ENCODE assay signal across 10 cellular contexts in genomic region chr16:23424292-23424958, GRCh38. TPM values are rescaled to one million over a fixed set of nuclear protein-coding genes. Genes with fewer than 3 reads are reported as not detected.
DNase-seq lines count a peak whose midpoint lies in the region; ATAC-seq, FAIRE-seq and TF ChIP-seq lines count a peak whose summit lies in the region.
"Had no signal": no experiment of that assay in that cellular context is flagged by ENCODE, and none has a peak within 500 bp of the region (broad histone marks: within the 10 kb centered on the region; RNA-seq: fewer than 3 reads in every experiment).

No MANE protein-coding gene starts in this region.

- TF ChIP-seq RAD21 in A549 (conservative IDR thresholded peaks at IDR 0.05 in 1 of 2, IDR thresholded peaks at IDR 0.05 in 1 of 2), result no peak; a peak in 1 of 5 replicates

- peaks cover 7% of the 10 kb centered on the region for H3K36me3 ChIP-seq in MG63
- peaks cover 0 to 2% of the 10 kb centered on the region in 2 donors for H3K36me3 ChIP-seq in body of pancreas (replicated peaks in 1 of 2; ENCODE audit: insufficient read depth in 1 of 2, low read depth in 2 of 2)
- no peaks in the 10 kb centered on the region for H3K36me3 ChIP-seq in mucosa of descending colon (ENCODE audit: low read depth)
- H3K36me3 ChIP-seq in CD4-positive, alpha-beta memory T cell (ENCODE audit: insufficient read depth, low read length), result peaks cover 4% of the 10 kb centered on the region

- H3K36me3 Mint-ChIP-seq in CD4-positive, alpha-beta memory T cell, result peaks cover 37 to 45% of the 10 kb centered on the region in 2 donors

- peak overlapping the region; percentile 22; the same call in 1 of the 3 replicates for H3K4me3 ChIP-seq in A549
- H3K4me3 ChIP-seq in MG63, result no peak overlapping the region
- no peak overlapping the region for H3K4me3 ChIP-seq in body of pancreas
- H3K4me3 ChIP-seq in mucosa of descending colon, result no peak overlapping the region
- H3K4me3 ChIP-seq in CD4-positive, alpha-beta memory T cell (ENCODE audit: low read length in 2 of 2), result no peak overlapping the region

- H3K9me3 ChIP-seq in A549 (no peaks in the 10 kb centered on the region), MG63 (no peaks in the 10 kb centered on the region), body of pancreas (no peaks in the 10 kb centered on the region), mucosa of descending colon (no peaks in the 10 kb centered on the region)
- H3K9me3 ChIP-seq in CD4-positive, alpha-beta memory T cell (ENCODE audit: control insufficient read depth in 1 of 2, low read length in 2 of 2), result no peaks in the 10 kb centered on the region

- H3K9me3 Mint-ChIP-seq in CD4-positive, alpha-beta memory T cell, result no peaks in the 10 kb centered on the region

- H3K4me3 Mint-ChIP-seq in CD4-positive, alpha-beta memory T cell, result no peak overlapping the region
- H3K4me3 Mint-ChIP-seq: T-helper 17 cell had no signal

- TF ChIP-seq CTCF in A549 (IDR thresholded peaks at IDR 0.05) (no peak), body of pancreas (IDR thresholded peaks at IDR 0.05) (no peak), mucosa of descending colon (IDR thresholded peaks at IDR 0.05) (no peak)

- H3K4me1 ChIP-seq in A549 (peaks cover 29% of the 10 kb centered on the region), body of pancreas (peaks cover 14% of the 10 kb centered on the region), mucosa of descending colon (ENCODE audit: low read depth) (peaks cover 20% of the 10 kb centered on the region)
- H3K4me1 ChIP-seq in CD4-positive, alpha-beta memory T cell (ENCODE audit: insufficient read depth, low read length), result no peaks in the 10 kb centered on the region

- no peaks in the 10 kb centered on the region for H3K4me1 Mint-ChIP-seq in CD4-positive, alpha-beta memory T cell

- H3K27ac ChIP-seq in A549 (peak overlapping the region; percentile 84 to 93), body of pancreas (peak overlapping the region in 2 of 4 donors; percentile 71 to 73)
- no peak overlapping the region for H3K27ac ChIP-seq in CD4-positive, alpha-beta memory T cell (ENCODE audit: low read depth, low read length)

- WGBS in A549 (ENCODE audit: missing lambda C conversion rate), result 7% methylated on average over 14 of the region's 14 CpGs
- WGBS in body of pancreas, 2 donors, result 87 to 89% methylated on average over 14 of the region's 14 CpGs

- H3K4me2 ChIP-seq in A549, result peak overlapping the region; percentile 86

- no peak for FAIRE-seq in A549 (lab: Jason Lieb, UNC)

- TF ChIP-seq POLR2A in A549 (IDR thresholded peaks at IDR 0.05; ENCODE audit: low read length) (no peak), body of pancreas (IDR thresholded peaks at IDR 0.05) (no peak)

- DNase-seq in A549 (ENCODE audit: low read depth in 1 of 2, low spot score in 1 of 2), result peak; percentile 55 to 90
- DNase-seq in MG63, result peak; percentile 85
- DNase-seq in body of pancreas, result peak in 3 of 4 donors; percentile 15 to 36 (median 20)
- peak; percentile 83 to 86 (median 83) for DNase-seq in mucosa of descending colon
- no peak for DNase-seq in CD4-positive, alpha-beta memory T cell
- no peak for DNase-seq in activated CD4-positive, CD25-positive, alpha-beta regulatory T cell treated with anti-CD3 and anti-CD28 coated beads, Interleukin-2, amount 50 U/mL, for 72 hours
- no peak for DNase-seq in NK-92 treated with Interleukin-12 subunit alpha and Interleukin-12 subunit beta, amount 100 ng/mL, for 24 hours (lab: John Stamatoyannopoulos, UW)
- no peak for DNase-seq in activated CD4-positive, alpha-beta T cell treated with anti-CD3 and anti-CD28 coated beads for 1 hour
- DNase-seq: Kasumi-1, T-helper 17 cell had no signal

- POLR2A ChIA-PET in A549 (lab: Yijun Ruan, JAX), result interaction anchor here (1.0 kb wide), 1 partner anchor 353 kb away, joined by 4 read pairs; no protein-coding TSS in a partner anchor
- POLR2A ChIA-PET in CD4-positive, alpha-beta memory T cell (lab: Charles Lee; ENCODE audit: partially characterized antibody), result no interaction called here

- ATAC-seq in A549, result peak; percentile 86 to 91
- ATAC-seq in body of pancreas, result no peak
- peak; percentile 84 for ATAC-seq in mucosa of descending colon
- ATAC-seq: T-helper 17 cell had no signal

- no peaks in the 10 kb centered on the region for H3K27me3 ChIP-seq in MG63
- no peaks in the 10 kb centered on the region for H3K27me3 ChIP-seq in body of pancreas
- H3K27me3 ChIP-seq in CD4-positive, alpha-beta memory T cell (ENCODE audit: insufficient read depth, low read length), result no peaks in the 10 kb centered on the region

- CTCF ChIA-PET in A549 (lab: Yijun Ruan, JAX), result interaction anchor here (0.8 to 3.8 kb wide), 5 partner anchors 10 to 243 kb away, joined by 3 to 56 read pairs (median 6); partner anchors contain the start of gene SCNN1G
- CTCF ChIA-PET in CD4-positive, alpha-beta memory T cell (lab: Charles Lee; ENCODE audit: partially characterized antibody), result interaction anchor here (4.2 kb wide), 1 partner anchor 10 kb away, joined by 29 read pairs; no protein-coding TSS in a partner anchor

- H3K27ac Mint-ChIP-seq in CD4-positive, alpha-beta memory T cell, result peak overlapping the region in 1 of 7 donors; percentile 19
- H3K27ac Mint-ChIP-seq: T-helper 17 cell had no signal

- H3K27me3 Mint-ChIP-seq in CD4-positive, alpha-beta memory T cell, result no peaks in the 10 kb centered on the region
- H3K27me3 Mint-ChIP-seq: T-helper 17 cell had no signal

- no peak for TF ChIP-seq EP300 in A549 (IDR thresholded peaks at IDR 0.05)

- intact Hi-C loops in body of pancreas (cut with DNase I) (no loop called here), mucosa of descending colon (cut with DNase I, micrococcal nuclease) (no loop called here)
- intact Hi-C loops in CD4-positive, alpha-beta memory T cell (cut with micrococcal nuclease), result no loop called here

TF ChIP-seq in A549, 52 proteins besides CTCF, POLR2A, EP300 and RAD21:
- TF ChIP-seq, protein P1, sequence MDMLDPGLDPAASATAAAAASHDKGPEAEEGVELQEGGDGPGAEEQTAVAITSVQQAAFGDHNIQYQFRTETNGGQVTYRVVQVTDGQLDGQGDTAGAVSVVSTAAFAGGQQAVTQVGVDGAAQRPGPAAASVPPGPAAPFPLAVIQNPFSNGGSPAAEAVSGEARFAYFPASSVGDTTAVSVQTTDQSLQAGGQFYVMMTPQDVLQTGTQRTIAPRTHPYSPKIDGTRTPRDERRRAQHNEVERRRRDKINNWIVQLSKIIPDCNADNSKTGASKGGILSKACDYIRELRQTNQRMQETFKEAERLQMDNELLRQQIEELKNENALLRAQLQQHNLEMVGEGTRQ (IDR thresholded peaks at IDR 0.05), result no peak
- peak; percentile 52; the same call in 1 of the 2 replicates for TF ChIP-seq E2F6 (IDR thresholded peaks at IDR 0.05; ENCODE audit: borderline replicate concordance, low read depth)
- TF ChIP-seq EHF (CRISPR knock-in tag; IDR thresholded peaks at IDR 0.05), result no peak
- peak; percentile 70 for TF ChIP-seq MAX (IDR thresholded peaks at IDR 0.05)
- TF ChIP-seq BCL3 (IDR thresholded peaks at IDR 0.05), result no peak
- no peak for TF ChIP-seq HDAC2 (IDR thresholded peaks at IDR 0.05)

RNA-seq across cellular contexts. Expression of gene COG7, which starts 28.6 kb away (rescaled TPM):
- polyA plus RNA-seq in A549 (2011; rRNA removed), result 18.5 and 24.7 TPM in 2 replicates
- polyA plus RNA-seq in A549 (2012; cell fraction: cytosol; rRNA removed), result 34.3 and 35.9 TPM in 2 replicates
- polyA plus RNA-seq in A549 (2012; cell fraction: nucleus; rRNA removed), result 66.7 and 71.6 TPM in 2 replicates
- polyA plus RNA-seq in A549 (2017; fragmentation: RNase III; extraction: RNeasy Plus Mini Kit Qiagen cat#74134 plus additional on column Dnase treatment), result 10.3 to 11.3 TPM (median 10.5 TPM) in 3 replicates
- 19.1 and 25.8 TPM in 2 replicates for polyA minus RNA-seq in A549 (2011; rRNA and poly(A)+ RNA removed)
- 8.0 and 10.2 TPM in 2 replicates for total RNA-seq in MG63 (2014; rRNA removed; shearing (Covaris generic); ENCODE audit: low replicate concordance)
- 10 to 100 TPM; 19.5 to 43.5 TPM for total RNA-seq in body of pancreas
- 10 to 100 TPM; 25.4 to 40.5 (median 32.6) TPM for total RNA-seq in mucosa of descending colon
- total RNA-seq in CD4-positive, alpha-beta memory T cell, result 10 to 100 TPM; 19.7 to 24.7 TPM
- 10 to 100 TPM; 11.4 to 13.0 TPM for polyA plus RNA-seq in CD4-positive, alpha-beta memory T cell

Comparison
In these comparisons a context has a peak if more than half of its experiments do, and no peak if none do; other contexts are left out.
1. DNase-seq: peak in A549 (2 of 2), MG63 (single experiment), body of pancreas (3 of 4) and mucosa of descending colon (3 of 3); none in CD4-positive, alpha-beta memory T cell (0 of 5), activated CD4-positive, CD25-positive, alpha-beta regulatory T cell treated with anti-CD3 and anti-CD28 coated beads, Interleukin-2, amount 50 U/mL, for 72 hours (single experiment), NK-92 treated with Interleukin-12 subunit alpha and Interleukin-12 subunit beta, amount 100 ng/mL, for 24 hours (single experiment) and activated CD4-positive, alpha-beta T cell treated with anti-CD3 and anti-CD28 coated beads for 1 hour (single experiment).